In the genomic region with DNA sequence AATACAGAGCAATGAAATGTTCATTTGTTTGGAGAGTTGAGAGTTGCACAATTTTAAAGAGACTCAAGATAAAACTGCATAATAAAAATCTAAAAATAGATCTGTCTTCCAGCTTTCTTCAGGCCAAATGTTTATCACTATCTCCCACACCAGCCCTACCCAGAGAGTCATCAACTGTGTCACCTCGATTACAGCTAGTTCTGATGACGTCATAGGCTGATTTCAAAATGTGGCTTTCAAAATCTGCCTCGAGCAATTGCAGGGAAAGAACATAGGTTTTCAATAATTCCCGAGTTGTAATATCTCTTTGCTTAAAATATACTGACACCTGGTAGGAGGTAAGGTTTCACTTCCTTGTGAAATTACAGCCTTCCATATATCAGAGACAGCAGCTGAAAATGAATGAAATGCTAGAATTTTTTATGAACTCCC, we compare ENCODE assay signal across 8 cellular contexts.
A peak's percentile ranks its signal among the peaks of the same experiment; 100 is the strongest.
DNase-seq lines count a peak whose midpoint lies in the region; ATAC-seq and TF ChIP-seq lines count a peak whose summit lies in the region.

No MANE protein-coding gene starts in this region.

- H3K27ac ChIP-seq in ascending aorta (peak overlapping the region; percentile 77 to 88), liver (ENCODE audit: low read depth in 1 of 2, low read length in 2 of 2) (no peak overlapping the region), uterus (peak overlapping the region; percentile 79 to 90)

- TF ChIP-seq RAD21 in liver (IDR thresholded peaks at IDR 0.05), result no peak

- H3K27me3 ChIP-seq in ascending aorta (no peaks in the 10 kb centered on the region), liver (ENCODE audit: control insufficient read depth in 4 of 4, insufficient read depth in 4 of 4, low read length in 3 of 4) (no peaks in the 10 kb centered on the region), uterus (no peaks in the 10 kb centered on the region)

- TF ChIP-seq CTCF in ascending aorta (IDR thresholded peaks at IDR 0.05) (no peak), liver (IDR thresholded peaks at IDR 0.05; ENCODE audit: low read depth, low read length, missing input control) (no peak), uterus (IDR thresholded peaks at IDR 0.05) (no peak)

- no peak overlapping the region for H3K9ac ChIP-seq in liver (ENCODE audit: low read depth in 1 of 2, low read length in 2 of 2)

- intact Hi-C loops in ascending aorta (cut with DNase I), result loop anchor here (1.0 to 5.0 kb wide), 5 partner anchors 54 to 678 kb away; a partner anchor contains a TSS
- intact Hi-C loops in uterus (cut with DNase I; ENCODE audit: low total_unique reads), result no loop called here

- 10% methylated on average over 4 of the region's 4 CpGs for WGBS in liver

- no peak for TF ChIP-seq POLR2A in uterus (IDR thresholded peaks at IDR 0.05)

- peak overlapping the region; percentile 32 to 48 for H3K4me3 ChIP-seq in ascending aorta
- H3K4me3 ChIP-seq in liver (ENCODE audit: low read depth in 1 of 3, low read length in 3 of 3), result no peak overlapping the region
- H3K4me3 ChIP-seq in uterus, result peak overlapping the region in 1 of 2 donors; percentile 19

- H3K4me1 ChIP-seq in ascending aorta (peaks cover 3 to 4% of the 10 kb centered on the region in 2 donors), liver (ENCODE audit: control insufficient read depth in 4 of 4, insufficient read depth in 4 of 4, low read length in 3 of 4) (no peaks in the 10 kb centered on the region), uterus (no peaks in the 10 kb centered on the region)

- no peaks in the 10 kb centered on the region for H3K9me3 ChIP-seq in ascending aorta
- no peaks in the 10 kb centered on the region for H3K9me3 ChIP-seq in liver (ENCODE audit: control insufficient read depth in 4 of 4, low read length in 3 of 4)
- no peaks in the 10 kb centered on the region for H3K9me3 ChIP-seq in uterus

- peak; percentile 13 for DNase-seq in SIG-M5 treated with dmso at 0.1 percent for 504 hours (lab: John Stamatoyannopoulos, UW; ENCODE audit: unreplicated experiment)
- no peak for DNase-seq in SIG-M5 (lab: John Stamatoyannopoulos, UW)
- DNase-seq in ascending aorta (ENCODE audit: low spot score in 2 of 2), result peak in 1 of 2 donors; percentile 77
- DNase-seq in uterus, result peak; percentile 47 to 81

- H3K36me3 ChIP-seq in ascending aorta, result no peaks in the 10 kb centered on the region
- no peaks in the 10 kb centered on the region for H3K36me3 ChIP-seq in liver (ENCODE audit: control insufficient read depth in 4 of 4, insufficient read depth in 3 of 4, low read depth in 1 of 4, low read length in 3 of 4)
- no peaks in the 10 kb centered on the region for H3K36me3 ChIP-seq in uterus

- no peak for ATAC-seq in HG02973 (IDR thresholded peaks at IDR 0.05; ENCODE audit: unreplicated experiment)
- no peak for ATAC-seq in GM21360 (IDR thresholded peaks at IDR 0.05; ENCODE audit: unreplicated experiment)
- no peak for ATAC-seq in HG02759 (IDR thresholded peaks at IDR 0.05; ENCODE audit: unreplicated experiment)

TF ChIP-seq in liver, 16 proteins besides CTCF, POLR2A, EP300 and RAD21:
- no peak for TF ChIP-seq SP1 (IDR thresholded peaks at IDR 0.05)
- TF ChIP-seq YY1 (IDR thresholded peaks at IDR 0.05), result no peak
- TF ChIP-seq, protein P1, sequence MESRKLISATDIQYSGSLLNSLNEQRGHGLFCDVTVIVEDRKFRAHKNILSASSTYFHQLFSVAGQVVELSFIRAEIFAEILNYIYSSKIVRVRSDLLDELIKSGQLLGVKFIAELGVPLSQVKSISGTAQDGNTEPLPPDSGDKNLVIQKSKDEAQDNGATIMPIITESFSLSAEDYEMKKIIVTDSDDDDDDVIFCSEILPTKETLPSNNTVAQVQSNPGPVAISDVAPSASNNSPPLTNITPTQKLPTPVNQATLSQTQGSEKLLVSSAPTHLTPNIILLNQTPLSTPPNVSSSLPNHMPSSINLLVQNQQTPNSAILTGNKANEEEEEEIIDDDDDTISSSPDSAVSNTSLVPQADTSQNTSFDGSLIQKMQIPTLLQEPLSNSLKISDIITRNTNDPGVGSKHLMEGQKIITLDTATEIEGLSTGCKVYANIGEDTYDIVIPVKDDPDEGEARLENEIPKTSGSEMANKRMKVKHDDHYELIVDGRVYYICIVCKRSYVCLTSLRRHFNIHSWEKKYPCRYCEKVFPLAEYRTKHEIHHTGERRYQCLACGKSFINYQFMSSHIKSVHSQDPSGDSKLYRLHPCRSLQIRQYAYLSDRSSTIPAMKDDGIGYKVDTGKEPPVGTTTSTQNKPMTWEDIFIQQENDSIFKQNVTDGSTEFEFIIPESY (IDR thresholded peaks at IDR 0.05), result no peak
- peak in 1 of 2 donors; percentile 63 for TF ChIP-seq JUND (IDR thresholded peaks at IDR 0.05)
- TF ChIP-seq, protein P2, sequence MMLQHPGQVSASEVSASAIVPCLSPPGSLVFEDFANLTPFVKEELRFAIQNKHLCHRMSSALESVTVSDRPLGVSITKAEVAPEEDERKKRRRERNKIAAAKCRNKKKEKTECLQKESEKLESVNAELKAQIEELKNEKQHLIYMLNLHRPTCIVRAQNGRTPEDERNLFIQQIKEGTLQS (IDR thresholded peaks at IDR 0.05), result peak; percentile 11
TF ChIP-seq in liver: peak in this region for 2.

Comparison
In these comparisons a context has a peak if more than half of its experiments do, and no peak if none do; other contexts are left out.
1. H3K27ac ChIP-seq: peak in ascending aorta (2 of 2) and uterus (2 of 2); none in liver (0 of 2).
2. H3K4me3 ChIP-seq: peak in ascending aorta (2 of 2); none in liver (0 of 3).